18 cellular contexts compared by ENCODE assay signal in genomic region chr10:58140706-58141347, GRCh38.
A peak's percentile ranks its signal among the peaks of the same experiment; 100 is the strongest.
DNase-seq lines count a peak whose midpoint lies in the region; ATAC-seq, FAIRE-seq and TF ChIP-seq lines count a peak whose summit lies in the region.
"Had no signal": no experiment of that assay in that cellular context is flagged by ENCODE, and none has a peak within 500 bp of the region (broad histone marks: within the 10 kb centered on the region; RNA-seq: fewer than 3 reads in every experiment).

No MANE protein-coding gene starts in this region.

- H3K4me1 Mint-ChIP-seq in endodermal cell, result peaks cover 21% of the 10 kb centered on the region
- no peaks in the 10 kb centered on the region for H3K4me1 Mint-ChIP-seq in GM23338
- H3K4me1 Mint-ChIP-seq: B cell had no signal

- H3K9ac ChIP-seq in SK-N-SH (no peak overlapping the region), endodermal cell (ENCODE audit: extremely low read depth, low read length, poor library complexity, severe bottlenecking) (no peak overlapping the region)
- H3K9ac ChIP-seq: BLaER1 treated with 17β-estradiol and CSF1 and Interleukin-3, amounts not matched to agents 10 nM and 100 nM had no signal

- H3K27me3 ChIP-seq in SK-N-SH (ENCODE audit: insufficient read depth) (no peaks in the 10 kb centered on the region; the same call in 1 of the 2 replicates), endodermal cell (ENCODE audit: control insufficient read depth, insufficient read depth, low read length, poor library complexity, severe bottlenecking) (no peaks in the 10 kb centered on the region), GM23338 (ENCODE audit: insufficient read depth) (no peaks in the 10 kb centered on the region)
- H3K27me3 ChIP-seq: BLaER1 treated with 17β-estradiol and CSF1 and Interleukin-3, amounts not matched to agents 10 nM and 100 nM had no signal

- WGBS in SK-N-SH (ENCODE audit: low lambda C conversion rate), result 10% methylated on average over 5 of the region's 5 CpGs
- WGBS in endodermal cell (ENCODE audit: insufficient coverage in 1 of 2, insufficient read length in 1 of 2), 2 experiments, result 77 to 81% methylated on average over 4 to 5 of the region's 5 CpGs

- H3K79me2 ChIP-seq in SK-N-SH (ENCODE audit: insufficient read depth) (no peaks in the 10 kb centered on the region), GM23338 (replicated peaks; ENCODE audit: insufficient read depth) (no peaks in the 10 kb centered on the region)

- peaks cover 27% of the 10 kb centered on the region for H3K9me3 Mint-ChIP-seq in endodermal cell
- peaks cover 19% of the 10 kb centered on the region for H3K9me3 Mint-ChIP-seq in GM23338
- H3K9me3 Mint-ChIP-seq: CD8-positive, alpha-beta T cell had no signal

- peak; percentile 44 for FAIRE-seq in urothelium cell line (lab: Jason Lieb, UNC)
- FAIRE-seq: GM12892, GM18507 had no signal

- DNase-seq in SK-N-SH, result no peak
- peak; percentile 40 for DNase-seq in NCI-H69 (lab: John Stamatoyannopoulos, UW)
- DNase-seq in endodermal cell, result peak; percentile 48
- DNase-seq in urothelium cell line (ENCODE audit: low spot score), result no peak
- DNase-seq in SHP77 treated with DMSO at 0.1 percent for 48 hours (lab: John Stamatoyannopoulos, UW), result no peak
- DNase-seq in GM23338 (ENCODE audit: low spot score), result no peak
- DNase-seq: Calu3; CD8-positive, alpha-beta T cell; DMS153; DMS79; GDM1; GOT3; H7 had no signal

- peak overlapping the region; percentile 53 for H3K27ac Mint-ChIP-seq in endodermal cell
- no peak overlapping the region for H3K27ac Mint-ChIP-seq in GM23338
- H3K27ac Mint-ChIP-seq: B cell; CD8-positive, alpha-beta T cell had no signal

- H3K4me3 ChIP-seq in SK-N-SH (ENCODE audit: low read depth in 2 of 2, low read length in 1 of 2), result no peak overlapping the region
- H3K4me3 ChIP-seq in endodermal cell (ENCODE audit: low read length), result peak overlapping the region; percentile 11
- H3K4me3 ChIP-seq in GM23338, result no peak overlapping the region
- H3K4me3 ChIP-seq: BLaER1 treated with 17β-estradiol and CSF1 and Interleukin-3, amounts not matched to agents 10 nM and 100 nM had no signal

- H3K9me2 ChIP-seq in SK-N-SH (no peaks in the 10 kb centered on the region), GM23338 (ENCODE audit: insufficient read depth) (peaks cover 4% of the 10 kb centered on the region; the same call in 1 of the 2 replicates)

- no peaks in the 10 kb centered on the region for H3K27me3 Mint-ChIP-seq in endodermal cell (ENCODE audit: insufficient read depth)
- H3K27me3 Mint-ChIP-seq in GM23338 (ENCODE audit: insufficient read depth, low read depth, poor library complexity), result no peaks in the 10 kb centered on the region
- H3K27me3 Mint-ChIP-seq: B cell had no signal

- no peak overlapping the region for H3K27ac ChIP-seq in SK-N-SH (ENCODE audit: low read depth in 2 of 2, low read length in 1 of 2)
- H3K27ac ChIP-seq in endodermal cell (ENCODE audit: low read depth, low read length), result peak overlapping the region; percentile 52
- no peak overlapping the region for H3K27ac ChIP-seq in GM23338 (ENCODE audit: low read depth)
- H3K27ac ChIP-seq: BLaER1 treated with 17β-estradiol and CSF1 and Interleukin-3, amounts not matched to agents 10 nM and 100 nM had no signal

- TF ChIP-seq CTCF in SK-N-SH (IDR thresholded peaks at IDR 0.05) (no peak), endodermal cell (conservative IDR thresholded peaks at IDR 0.05) (no peak), GM23338 (conservative IDR thresholded peaks at IDR 0.05; ENCODE audit: low read depth in 2 of 2) (no peak)

- no peak for TF ChIP-seq RAD21 in SK-N-SH (IDR thresholded peaks at IDR 0.05; ENCODE audit: low read length)

- H4K20me1 ChIP-seq in SK-N-SH (ENCODE audit: insufficient read depth) (no peaks in the 10 kb centered on the region), GM23338 (replicated peaks; ENCODE audit: insufficient read depth) (no peaks in the 10 kb centered on the region)
- H4K20me1 ChIP-seq: BLaER1 treated with 17β-estradiol and CSF1 and Interleukin-3, amounts not matched to agents 10 nM and 100 nM had no signal

- H3K4me2 ChIP-seq in SK-N-SH (no peak overlapping the region), GM23338 (no peak overlapping the region)
- H3K4me2 ChIP-seq: BLaER1 treated with 17β-estradiol and CSF1 and Interleukin-3, amounts not matched to agents 10 nM and 100 nM had no signal

- H3K4me1 ChIP-seq in SK-N-SH (ENCODE audit: control insufficient read depth in 1 of 2, insufficient read depth in 2 of 2, low read depth in 1 of 2, low read length in 1 of 2), result no peaks in the 10 kb centered on the region; a peak in 2 of 4 replicates
- peaks cover 4% of the 10 kb centered on the region for H3K4me1 ChIP-seq in endodermal cell (ENCODE audit: control insufficient read depth, insufficient read depth, low read length)
- no peaks in the 10 kb centered on the region for H3K4me1 ChIP-seq in GM23338 (ENCODE audit: insufficient read depth)

- no peak overlapping the region for H2AFZ ChIP-seq in SK-N-SH (ENCODE audit: low read depth)
- H2AFZ ChIP-seq in GM23338, result no peak overlapping the region

- ATAC-seq in SK-N-SH treated with all-trans-retinoic acid at 6 μM for 48 hours (no peak), GM23338 (no peak)
- ATAC-seq: CD8-positive, alpha-beta T cell had no signal

- CTCF ChIA-PET in SK-N-SH (lab: Yijun Ruan, JAX), result interaction anchor here (4.4 kb wide), 1 partner anchor 12 kb away, joined by 22 read pairs; no protein-coding TSS in a partner anchor

- H3F3A ChIP-seq in SK-N-SH (replicated peaks; ENCODE audit: insufficient read depth), result no peaks in the 10 kb centered on the region
- H3F3A ChIP-seq in GM23338 (replicated peaks; ENCODE audit: low read depth), result no peaks in the 10 kb centered on the region

- H3K36me3 ChIP-seq in SK-N-SH (replicated peaks in 1 of 2; ENCODE audit: control insufficient read depth in 1 of 2, insufficient read depth in 2 of 2, low read length in 1 of 2) (no peaks in the 10 kb centered on the region), endodermal cell (ENCODE audit: control insufficient read depth, insufficient read depth, low read length) (no peaks in the 10 kb centered on the region), GM23338 (ENCODE audit: insufficient read depth) (no peaks in the 10 kb centered on the region)
- H3K36me3 ChIP-seq: BLaER1 treated with 17β-estradiol and CSF1 and Interleukin-3, amounts not matched to agents 10 nM and 100 nM had no signal

- no peaks in the 10 kb centered on the region for H3K36me3 Mint-ChIP-seq in endodermal cell (ENCODE audit: low read depth)
- peaks cover 11% of the 10 kb centered on the region; the same call in 2 of the 3 replicates for H3K36me3 Mint-ChIP-seq in GM23338 (ENCODE audit: low read depth)
- H3K36me3 Mint-ChIP-seq: CD8-positive, alpha-beta T cell had no signal

- H3K4me3 Mint-ChIP-seq in endodermal cell (no peak overlapping the region), GM23338 (no peak overlapping the region)
- H3K4me3 Mint-ChIP-seq: B cell; CD8-positive, alpha-beta T cell had no signal

- H3K9me3 ChIP-seq in SK-N-SH, result no peaks in the 10 kb centered on the region
- peaks cover 34% of the 10 kb centered on the region for H3K9me3 ChIP-seq in endodermal cell (ENCODE audit: control insufficient read depth, low read length)

- POLR2A ChIA-PET in SK-N-SH (lab: Yijun Ruan, JAX), result no interaction called here

- no peak for TF ChIP-seq EP300 in SK-N-SH (IDR thresholded peaks at IDR 0.05; ENCODE audit: borderline replicate concordance in 1 of 2, low read depth in 1 of 2, low read length in 1 of 2)

TF ChIP-seq in SK-N-SH, 30 proteins besides CTCF, POLR2A, EP300 and RAD21:
- TF ChIP-seq MXI1 (IDR thresholded peaks at IDR 0.05; ENCODE audit: low read depth, low read length) (peak; percentile 23; the same call in 1 of the 2 replicates), RCOR1 (IDR thresholded peaks at IDR 0.05; ENCODE audit: low read length) (no peak)

TF ChIP-seq in SK-N-SH treated with all-trans-retinoic acid at 6 μM for 48 hours, 23 proteins besides CTCF, POLR2A, EP300 and RAD21 (continues in another document):
- TF ChIP-seq CSDC2 (CRISPR knock-in tag; IDR thresholded peaks at IDR 0.05) (no peak), RARB (CRISPR knock-in tag; IDR thresholded peaks at IDR 0.05) (no peak), CSRNP3 (CRISPR knock-in tag; IDR thresholded peaks at IDR 0.05) (no peak), ZFP3 (CRISPR knock-in tag; IDR thresholded peaks at IDR 0.05) (no peak), ZNF8 (CRISPR knock-in tag; IDR thresholded peaks at IDR 0.05) (no peak), PPARA (CRISPR knock-in tag; IDR thresholded peaks at IDR 0.05; ENCODE audit: borderline replicate concordance) (no peak), GLIS3 (CRISPR knock-in tag; IDR thresholded peaks at IDR 0.05) (no peak)

TF ChIP-seq in GM23338, 12 proteins besides CTCF, POLR2A, EP300 and RAD21:
- TF ChIP-seq STAT1 (IDR thresholded peaks at IDR 0.05; ENCODE audit: unreplicated experiment) (no peak), ZNF331 (CRISPR knock-in tag; IDR thresholded peaks at IDR 0.05; ENCODE audit: low read depth) (no peak), REST (IDR thresholded peaks at IDR 0.05; ENCODE audit: unreplicated experiment) (no peak)
TF ChIP-seq in GM23338: peak in this region for 0.

Comparison
In these comparisons a context has a peak if more than half of its experiments do, and no peak if none do; other contexts are left out.
1. DNase-seq: peak in NCI-H69 (single experiment) and endodermal cell (single experiment); none in SK-N-SH (single experiment), urothelium cell line (single experiment), SHP77 treated with DMSO at 0.1 percent for 48 hours (single experiment) and GM23338 (single experiment).